In genomic region chr9:16092142-16092541, GRCh38 we compare ENCODE assay signal across 15 cellular contexts.
DNase-seq lines count a peak whose midpoint lies in the region; ATAC-seq and TF ChIP-seq lines count a peak whose summit lies in the region.
"Had no signal": no experiment of that assay in that cellular context is flagged by ENCODE, and none has a peak within 500 bp of the region (broad histone marks: within the 10 kb centered on the region; RNA-seq: fewer than 3 reads in every experiment).

No MANE protein-coding gene starts in this region.

- H3K4me3 ChIP-seq in heart right ventricle, result no peak overlapping the region
- no peak overlapping the region for H3K4me3 ChIP-seq in esophagus muscularis mucosa
- H3K4me3 ChIP-seq: BLaER1 treated with 17β-estradiol and CSF1 and Interleukin-3, amounts not matched to agents 10 nM and 100 nM; GM12878; HAP-1 had no signal

- TF ChIP-seq CTCF in heart right ventricle (IDR thresholded peaks at IDR 0.05), result no peak
- TF ChIP-seq CTCF in esophagus muscularis mucosa (IDR thresholded peaks at IDR 0.05), result no peak
- TF ChIP-seq CTCF in nephron (IDR thresholded peaks at IDR 0.05; ENCODE audit: unreplicated experiment in 3 of 3), result no peak

- H3K27me3 ChIP-seq in heart right ventricle (no peaks in the 10 kb centered on the region), esophagus muscularis mucosa (no peaks in the 10 kb centered on the region)
- H3K27me3 ChIP-seq: BLaER1 treated with 17β-estradiol and CSF1 and Interleukin-3, amounts not matched to agents 10 nM and 100 nM had no signal

- H3K4me1 Mint-ChIP-seq in nephron, result peaks cover 44% of the 10 kb centered on the region
- H3K4me1 Mint-ChIP-seq: CD4-positive, CD25-positive, alpha-beta regulatory T cell had no signal

- intact Hi-C loops in left ventricle myocardium superior (cut with micrococcal nuclease) (no loop called here), heart right ventricle (cut with DNase I) (loop anchor here in 1 of 10 donors (10.0 kb wide), 1 partner anchor 63 kb away; no protein-coding TSS in a partner anchor), esophagus muscularis mucosa (cut with DNase I) (no loop called here)

- no peak for DNase-seq in left ventricle myocardium superior
- DNase-seq in heart right ventricle, result no peak
- DNase-seq in esophagus muscularis mucosa (ENCODE audit: extremely low spot score), result peak; percentile 70
- no peak for DNase-seq in A172 (ENCODE audit: low spot score)
- no peak for DNase-seq in NCI-H1930 (lab: John Stamatoyannopoulos, UW)
- no peak for DNase-seq in substantia nigra (lab: John Stamatoyannopoulos, UW)
- DNase-seq: AML-193; CD4-positive, CD25-positive, alpha-beta regulatory T cell; DMS53 had no signal

- H3K36me3 ChIP-seq in heart right ventricle (no peaks in the 10 kb centered on the region), esophagus muscularis mucosa (no peaks in the 10 kb centered on the region)
- H3K36me3 ChIP-seq: BLaER1 treated with 17β-estradiol and CSF1 and Interleukin-3, amounts not matched to agents 10 nM and 100 nM; HAP-1 had no signal

- H3K27ac Mint-ChIP-seq in nephron, result peak overlapping the region; percentile 79 to 95 (median 94)
- H3K27ac Mint-ChIP-seq: CD4-positive, CD25-positive, alpha-beta regulatory T cell had no signal

- no peak for TF ChIP-seq POLR2A in esophagus muscularis mucosa (IDR thresholded peaks at IDR 0.05; ENCODE audit: low read depth)

- 83 to 91% methylated on average over 5 of the region's 5 CpGs for WGBS in heart right ventricle, 2 donors
- WGBS in esophagus muscularis mucosa, result 88% methylated on average over 5 of the region's 5 CpGs

- H3K9me3 ChIP-seq in heart right ventricle, result peaks cover 0 to 23% (median 0%) of the 10 kb centered on the region in 11 donors
- peaks cover 0 to 5% (median under 1%) of the 10 kb centered on the region in 4 donors for H3K9me3 ChIP-seq in esophagus muscularis mucosa
- H3K9me3 ChIP-seq: HAP-1 had no signal

- peak overlapping the region in 2 of 3 experiments; percentile 8 to 16 for H3K4me3 Mint-ChIP-seq in nephron
- H3K4me3 Mint-ChIP-seq: CD4-positive, CD25-positive, alpha-beta regulatory T cell had no signal

- H3K27me3 Mint-ChIP-seq in nephron (ENCODE audit: low read depth), result no peaks in the 10 kb centered on the region
- H3K27me3 Mint-ChIP-seq: CD4-positive, CD25-positive, alpha-beta regulatory T cell had no signal

- ATAC-seq in left ventricle myocardium superior (peak; percentile 24), heart right ventricle (no peak), GM19324 (IDR thresholded peaks at IDR 0.05; ENCODE audit: low FRiP score, unreplicated experiment) (no peak)
- ATAC-seq: GM12878 had no signal

- peaks cover 4% of the 10 kb centered on the region for H3K36me3 Mint-ChIP-seq in nephron (ENCODE audit: low read depth)
- H3K36me3 Mint-ChIP-seq: CD4-positive, CD25-positive, alpha-beta regulatory T cell had no signal

- peaks cover 20% of the 10 kb centered on the region for H3K9me3 Mint-ChIP-seq in nephron

- no peak for TF ChIP-seq EP300 in esophagus muscularis mucosa (IDR thresholded peaks at IDR 0.05)

- H3K27ac ChIP-seq in heart right ventricle (peak overlapping the region in 1 of 10 donors; percentile 1), esophagus muscularis mucosa (replicated peaks in 1 of 4) (no peak overlapping the region), substantia nigra (ENCODE audit: low read depth, low read length, poor library complexity, severe bottlenecking) (no peak overlapping the region)
- H3K27ac ChIP-seq: 22Rv1; BLaER1 treated with 17β-estradiol and CSF1 and Interleukin-3, amounts not matched to agents 10 nM and 100 nM had no signal

- peaks cover 0 to 14% (median 0%) of the 10 kb centered on the region in 9 donors for H3K4me1 ChIP-seq in heart right ventricle
- no peaks in the 10 kb centered on the region for H3K4me1 ChIP-seq in esophagus muscularis mucosa
- H3K4me1 ChIP-seq: HAP-1 had no signal
